Comparison of ENCODE assay signal across 2 cellular contexts in the genomic region with DNA sequence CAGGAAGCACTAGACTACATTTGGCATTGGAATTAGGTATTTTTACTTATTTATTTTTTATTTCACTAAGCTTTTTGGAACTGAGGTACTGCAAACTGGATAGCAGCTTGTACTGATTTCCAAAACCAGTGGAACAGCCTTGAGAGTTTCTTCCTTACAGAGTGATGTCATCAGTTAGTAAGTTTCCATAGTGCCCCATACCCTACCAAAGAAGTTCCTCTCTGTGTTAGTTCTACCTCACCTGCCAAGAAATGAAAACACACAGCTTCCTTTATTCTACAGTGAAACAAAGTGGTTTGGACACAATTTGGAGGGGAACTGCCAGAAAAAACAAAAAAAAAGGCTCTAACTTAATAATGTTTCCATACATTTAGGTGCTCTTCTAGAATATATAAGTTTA.
TF ChIP-seq lines count a peak whose summit lies in the region.

No MANE protein-coding gene starts in this region.

TF ChIP-seq in GM23338, 12 proteins besides CTCF, POLR2A, EP300 and RAD21 (continued from another document):
- TF ChIP-seq EZH2 (IDR thresholded peaks at IDR 0.05; ENCODE audit: low read depth, unreplicated experiment) (no peak), ZNF331 (CRISPR knock-in tag; IDR thresholded peaks at IDR 0.05; ENCODE audit: low read depth) (no peak), JUNB (IDR thresholded peaks at IDR 0.05; ENCODE audit: unreplicated experiment) (no peak), CREB1 (CRISPR knock-in tag; IDR thresholded peaks at IDR 0.05; ENCODE audit: low read depth) (no peak), NANOG (IDR thresholded peaks at IDR 0.05; ENCODE audit: borderline replicate concordance) (no peak)

TF ChIP-seq in H1, 55 proteins besides CTCF, POLR2A, EP300 and RAD21 (continued from another document):
- TF ChIP-seq, protein P1, sequence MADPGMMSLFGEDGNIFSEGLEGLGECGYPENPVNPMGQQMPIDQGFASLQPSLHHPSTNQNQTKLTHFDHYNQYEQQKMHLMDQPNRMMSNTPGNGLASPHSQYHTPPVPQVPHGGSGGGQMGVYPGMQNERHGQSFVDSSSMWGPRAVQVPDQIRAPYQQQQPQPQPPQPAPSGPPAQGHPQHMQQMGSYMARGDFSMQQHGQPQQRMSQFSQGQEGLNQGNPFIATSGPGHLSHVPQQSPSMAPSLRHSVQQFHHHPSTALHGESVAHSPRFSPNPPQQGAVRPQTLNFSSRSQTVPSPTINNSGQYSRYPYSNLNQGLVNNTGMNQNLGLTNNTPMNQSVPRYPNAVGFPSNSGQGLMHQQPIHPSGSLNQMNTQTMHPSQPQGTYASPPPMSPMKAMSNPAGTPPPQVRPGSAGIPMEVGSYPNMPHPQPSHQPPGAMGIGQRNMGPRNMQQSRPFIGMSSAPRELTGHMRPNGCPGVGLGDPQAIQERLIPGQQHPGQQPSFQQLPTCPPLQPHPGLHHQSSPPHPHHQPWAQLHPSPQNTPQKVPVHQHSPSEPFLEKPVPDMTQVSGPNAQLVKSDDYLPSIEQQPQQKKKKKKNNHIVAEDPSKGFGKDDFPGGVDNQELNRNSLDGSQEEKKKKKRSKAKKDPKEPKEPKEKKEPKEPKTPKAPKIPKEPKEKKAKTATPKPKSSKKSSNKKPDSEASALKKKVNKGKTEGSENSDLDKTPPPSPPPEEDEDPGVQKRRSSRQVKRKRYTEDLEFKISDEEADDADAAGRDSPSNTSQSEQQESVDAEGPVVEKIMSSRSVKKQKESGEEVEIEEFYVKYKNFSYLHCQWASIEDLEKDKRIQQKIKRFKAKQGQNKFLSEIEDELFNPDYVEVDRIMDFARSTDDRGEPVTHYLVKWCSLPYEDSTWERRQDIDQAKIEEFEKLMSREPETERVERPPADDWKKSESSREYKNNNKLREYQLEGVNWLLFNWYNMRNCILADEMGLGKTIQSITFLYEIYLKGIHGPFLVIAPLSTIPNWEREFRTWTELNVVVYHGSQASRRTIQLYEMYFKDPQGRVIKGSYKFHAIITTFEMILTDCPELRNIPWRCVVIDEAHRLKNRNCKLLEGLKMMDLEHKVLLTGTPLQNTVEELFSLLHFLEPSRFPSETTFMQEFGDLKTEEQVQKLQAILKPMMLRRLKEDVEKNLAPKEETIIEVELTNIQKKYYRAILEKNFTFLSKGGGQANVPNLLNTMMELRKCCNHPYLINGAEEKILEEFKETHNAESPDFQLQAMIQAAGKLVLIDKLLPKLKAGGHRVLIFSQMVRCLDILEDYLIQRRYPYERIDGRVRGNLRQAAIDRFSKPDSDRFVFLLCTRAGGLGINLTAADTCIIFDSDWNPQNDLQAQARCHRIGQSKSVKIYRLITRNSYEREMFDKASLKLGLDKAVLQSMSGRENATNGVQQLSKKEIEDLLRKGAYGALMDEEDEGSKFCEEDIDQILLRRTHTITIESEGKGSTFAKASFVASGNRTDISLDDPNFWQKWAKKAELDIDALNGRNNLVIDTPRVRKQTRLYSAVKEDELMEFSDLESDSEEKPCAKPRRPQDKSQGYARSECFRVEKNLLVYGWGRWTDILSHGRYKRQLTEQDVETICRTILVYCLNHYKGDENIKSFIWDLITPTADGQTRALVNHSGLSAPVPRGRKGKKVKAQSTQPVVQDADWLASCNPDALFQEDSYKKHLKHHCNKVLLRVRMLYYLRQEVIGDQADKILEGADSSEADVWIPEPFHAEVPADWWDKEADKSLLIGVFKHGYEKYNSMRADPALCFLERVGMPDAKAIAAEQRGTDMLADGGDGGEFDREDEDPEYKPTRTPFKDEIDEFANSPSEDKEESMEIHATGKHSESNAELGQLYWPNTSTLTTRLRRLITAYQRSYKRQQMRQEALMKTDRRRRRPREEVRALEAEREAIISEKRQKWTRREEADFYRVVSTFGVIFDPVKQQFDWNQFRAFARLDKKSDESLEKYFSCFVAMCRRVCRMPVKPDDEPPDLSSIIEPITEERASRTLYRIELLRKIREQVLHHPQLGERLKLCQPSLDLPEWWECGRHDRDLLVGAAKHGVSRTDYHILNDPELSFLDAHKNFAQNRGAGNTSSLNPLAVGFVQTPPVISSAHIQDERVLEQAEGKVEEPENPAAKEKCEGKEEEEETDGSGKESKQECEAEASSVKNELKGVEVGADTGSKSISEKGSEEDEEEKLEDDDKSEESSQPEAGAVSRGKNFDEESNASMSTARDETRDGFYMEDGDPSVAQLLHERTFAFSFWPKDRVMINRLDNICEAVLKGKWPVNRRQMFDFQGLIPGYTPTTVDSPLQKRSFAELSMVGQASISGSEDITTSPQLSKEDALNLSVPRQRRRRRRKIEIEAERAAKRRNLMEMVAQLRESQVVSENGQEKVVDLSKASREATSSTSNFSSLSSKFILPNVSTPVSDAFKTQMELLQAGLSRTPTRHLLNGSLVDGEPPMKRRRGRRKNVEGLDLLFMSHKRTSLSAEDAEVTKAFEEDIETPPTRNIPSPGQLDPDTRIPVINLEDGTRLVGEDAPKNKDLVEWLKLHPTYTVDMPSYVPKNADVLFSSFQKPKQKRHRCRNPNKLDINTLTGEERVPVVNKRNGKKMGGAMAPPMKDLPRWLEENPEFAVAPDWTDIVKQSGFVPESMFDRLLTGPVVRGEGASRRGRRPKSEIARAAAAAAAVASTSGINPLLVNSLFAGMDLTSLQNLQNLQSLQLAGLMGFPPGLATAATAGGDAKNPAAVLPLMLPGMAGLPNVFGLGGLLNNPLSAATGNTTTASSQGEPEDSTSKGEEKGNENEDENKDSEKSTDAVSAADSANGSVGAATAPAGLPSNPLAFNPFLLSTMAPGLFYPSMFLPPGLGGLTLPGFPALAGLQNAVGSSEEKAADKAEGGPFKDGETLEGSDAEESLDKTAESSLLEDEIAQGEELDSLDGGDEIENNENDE (IDR thresholded peaks at IDR 0.05; ENCODE audit: insufficient replicate concordance, low read length), result no peak
- TF ChIP-seq CBX8 (IDR thresholded peaks at IDR 0.05; ENCODE audit: borderline replicate concordance, low read depth, low read length) (no peak), SP4 (IDR thresholded peaks at IDR 0.05; ENCODE audit: low read length) (no peak), HDAC2 (IDR thresholded peaks at IDR 0.05; ENCODE audit: borderline replicate concordance in 1 of 2, low read depth in 2 of 2, low read length in 2 of 2) (no peak), SIRT6 (IDR thresholded peaks at IDR 0.05; ENCODE audit: low read length) (no peak), CREB1 (IDR thresholded peaks at IDR 0.05) (no peak), BRCA1 (IDR thresholded peaks at IDR 0.05; ENCODE audit: low read depth, low read length) (no peak), TBP (IDR thresholded peaks at IDR 0.05; ENCODE audit: low read depth, low read length) (no peak), TEAD4 (IDR thresholded peaks at IDR 0.05; ENCODE audit: low read depth, low read length) (no peak), SRF (IDR thresholded peaks at IDR 0.05; ENCODE audit: low read depth, low read length) (no peak), POLR2AphosphoS5 (IDR thresholded peaks at IDR 0.05; ENCODE audit: low read depth, low read length) (no peak), CHD2 (IDR thresholded peaks at IDR 0.05; ENCODE audit: low read length) (no peak)
